19 cellular contexts compared by ENCODE assay signal in the genomic region with DNA sequence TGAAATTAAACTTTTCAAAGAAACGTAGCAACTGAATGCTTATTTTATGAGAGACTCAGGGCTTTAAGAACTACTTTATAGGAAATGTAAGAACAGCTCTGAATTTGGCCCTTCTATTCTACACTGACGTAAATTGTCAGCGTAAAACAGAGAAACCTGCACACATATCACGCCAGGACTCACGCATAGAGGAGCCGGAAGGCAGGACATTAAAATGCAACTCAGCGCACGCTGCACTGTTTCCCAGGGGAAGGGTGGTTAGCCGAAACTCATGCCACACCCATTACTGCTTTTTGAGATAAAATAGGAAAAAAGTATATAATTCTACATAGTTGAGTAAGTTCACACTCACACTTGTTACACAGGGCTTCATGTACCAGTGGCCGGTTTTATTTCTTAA. TPM values are rescaled to one million over a fixed set of nuclear protein-coding genes. Genes with fewer than 3 reads are reported as not detected.
DNase-seq lines count a peak whose midpoint lies in the region; ATAC-seq and TF ChIP-seq lines count a peak whose summit lies in the region.
"Had no signal": no experiment of that assay in that cellular context is flagged by ENCODE, and none has a peak within 500 bp of the region (broad histone marks: within the 10 kb centered on the region; RNA-seq: fewer than 3 reads in every experiment).

No MANE protein-coding gene starts in this region.

- H3K27ac Mint-ChIP-seq in chondrocyte (ENCODE audit: unreplicated experiment) = peak overlapping the region; percentile 54
- H3K27ac Mint-ChIP-seq in stimulated activated naive B cell treated with anti-CD40 and anti-IgM and Interleukin-4, amounts not matched to agents 10 μg/mL and 1 μg/mL and 100 μg/mL, for 72 hours = no peak overlapping the region
- H3K27ac Mint-ChIP-seq: activated naive CD8-positive, alpha-beta T cell treated with anti-CD3 and anti-CD28 coated beads, Interleukin-2, amount 10 ng/mL, durations not matched to agents 7 days and 5 days; stimulated activated naive CD8-positive, alpha-beta T cell treated with anti-CD3 and anti-CD28 coated beads, Interleukin-15, amount 100 ng/mL, for 72 hours; T-helper 17 cell had no signal

- H3K79me2 ChIP-seq in GM23248 (ENCODE audit: insufficient read depth) (peaks cover 100% of the 10 kb centered on the region), PC-3 (ENCODE audit: low read length) (no peaks in the 10 kb centered on the region)

- H4K20me1 ChIP-seq in GM23248 (ENCODE audit: insufficient read depth) = peaks cover 12% of the 10 kb centered on the region; the same call in 1 of the 2 replicates
- no peaks in the 10 kb centered on the region for H4K20me1 ChIP-seq in PC-3 (ENCODE audit: low read length)

- H3K4me3 ChIP-seq in GM23248 (peak overlapping the region; percentile 34), right atrium auricular region (no peak overlapping the region), PC-3 (ENCODE audit: low read length) (no peak overlapping the region)
- H3K4me3 ChIP-seq: HAP-1, lower lobe of right lung, spleen had no signal

- ATAC-seq in stimulated activated naive B cell treated with anti-CD40 and anti-IgM and Interleukin-4, amounts not matched to agents 10 μg/mL and 1 μg/mL and 100 μg/mL, for 72 hours (replicated peaks) = peak; percentile 68 to 73
- ATAC-seq in HG03097 (IDR thresholded peaks at IDR 0.05; ENCODE audit: low FRiP score, unreplicated experiment) (no peak), PC-3 (no peak)
- ATAC-seq: stimulated activated naive CD8-positive, alpha-beta T cell treated with anti-CD3 and anti-CD28 coated beads, Interleukin-15, amount 100 ng/mL, for 72 hours; T-helper 17 cell had no signal

- H3F3A ChIP-seq in GM23248 (ENCODE audit: insufficient read depth) = peaks cover 91% of the 10 kb centered on the region
- H3F3A ChIP-seq in PC-3 (ENCODE audit: low read length, unreplicated experiment) = no peaks in the 10 kb centered on the region

- H3K36me3 Mint-ChIP-seq in chondrocyte (ENCODE audit: low read depth) = peaks cover 43% of the 10 kb centered on the region
- peaks cover 20 to 34% of the 10 kb centered on the region in 2 donors for H3K36me3 Mint-ChIP-seq in stimulated activated naive B cell treated with anti-CD40 and anti-IgM and Interleukin-4, amounts not matched to agents 10 μg/mL and 1 μg/mL and 100 μg/mL, for 72 hours

- no peaks in the 10 kb centered on the region for H3K27me3 Mint-ChIP-seq in chondrocyte (ENCODE audit: low read depth)
- no peaks in the 10 kb centered on the region for H3K27me3 Mint-ChIP-seq in stimulated activated naive B cell treated with anti-CD40 and anti-IgM and Interleukin-4, amounts not matched to agents 10 μg/mL and 1 μg/mL and 100 μg/mL, for 72 hours
- H3K27me3 Mint-ChIP-seq: stimulated activated naive CD8-positive, alpha-beta T cell treated with anti-CD3 and anti-CD28 coated beads, Interleukin-15, amount 100 ng/mL, for 72 hours; T-helper 17 cell had no signal

- intact Hi-C loops in PC-3 (cut with micrococcal nuclease) = no loop called here

- H3K9me3 ChIP-seq in GM23248 (ENCODE audit: low read depth) (no peaks in the 10 kb centered on the region), right atrium auricular region (peaks cover 0 to 8% of the 10 kb centered on the region in 2 donors), PC-3 (ENCODE audit: low read length) (peaks cover 9% of the 10 kb centered on the region; the same call in 1 of the 2 replicates)

- TF ChIP-seq CTCF in chondrocyte (IDR thresholded peaks at IDR 0.05) = no peak
- TF ChIP-seq CTCF in right atrium auricular region (IDR thresholded peaks at IDR 0.05) = no peak
- TF ChIP-seq CTCF in PC-3 (conservative IDR thresholded peaks at IDR 0.05; ENCODE audit: low read depth, low read length) = no peak

- CTCF ChIA-PET in PC-3 (lab: Charles Lee) = no interaction called here

- no peak overlapping the region for H3K4me3 Mint-ChIP-seq in chondrocyte (ENCODE audit: unreplicated experiment)
- H3K4me3 Mint-ChIP-seq in stimulated activated naive B cell treated with anti-CD40 and anti-IgM and Interleukin-4, amounts not matched to agents 10 μg/mL and 1 μg/mL and 100 μg/mL, for 72 hours = peak overlapping the region in 1 of 2 donors; percentile 14
- H3K4me3 Mint-ChIP-seq: activated naive CD8-positive, alpha-beta T cell treated with anti-CD3 and anti-CD28 coated beads, Interleukin-2, amount 10 ng/mL, durations not matched to agents 7 days and 5 days; stimulated activated naive CD8-positive, alpha-beta T cell treated with anti-CD3 and anti-CD28 coated beads, Interleukin-15, amount 100 ng/mL, for 72 hours; T-helper 17 cell had no signal

- peak overlapping the region; percentile 98 for H3K27ac ChIP-seq in GM23248
- peak overlapping the region; percentile 80 to 82 for H3K27ac ChIP-seq in right atrium auricular region
- no peak overlapping the region for H3K27ac ChIP-seq in PC-3 (ENCODE audit: low read length)
- H3K27ac ChIP-seq: lower lobe of right lung had no signal

- in situ Hi-C loops in GM23248 (cut with MboI) = no loop called here

- H3K36me3 ChIP-seq in GM23248 (ENCODE audit: low read depth) = peaks cover 77% of the 10 kb centered on the region
- peaks cover 36% of the 10 kb centered on the region for H3K36me3 ChIP-seq in right atrium auricular region
- peaks cover 11% of the 10 kb centered on the region for H3K36me3 ChIP-seq in PC-3 (ENCODE audit: low read depth, low read length)

- H3K9me3 Mint-ChIP-seq in chondrocyte (ENCODE audit: low read depth) = peaks cover 3% of the 10 kb centered on the region
- no peaks in the 10 kb centered on the region for H3K9me3 Mint-ChIP-seq in stimulated activated naive B cell treated with anti-CD40 and anti-IgM and Interleukin-4, amounts not matched to agents 10 μg/mL and 1 μg/mL and 100 μg/mL, for 72 hours
- H3K9me3 Mint-ChIP-seq: stimulated activated naive CD8-positive, alpha-beta T cell treated with anti-CD3 and anti-CD28 coated beads, Interleukin-15, amount 100 ng/mL, for 72 hours had no signal

- H3K4me1 Mint-ChIP-seq in chondrocyte (ENCODE audit: low read depth) = peaks cover 70% of the 10 kb centered on the region
- peaks cover 30 to 50% of the 10 kb centered on the region in 2 donors for H3K4me1 Mint-ChIP-seq in stimulated activated naive B cell treated with anti-CD40 and anti-IgM and Interleukin-4, amounts not matched to agents 10 μg/mL and 1 μg/mL and 100 μg/mL, for 72 hours
- H3K4me1 Mint-ChIP-seq: activated naive CD8-positive, alpha-beta T cell treated with anti-CD3 and anti-CD28 coated beads, Interleukin-2, amount 10 ng/mL, durations not matched to agents 7 days and 5 days had no signal

- H3K9me2 ChIP-seq in GM23248 (ENCODE audit: insufficient read depth) (no peaks in the 10 kb centered on the region), PC-3 (replicated peaks; ENCODE audit: low read length) (no peaks in the 10 kb centered on the region)

- 12 to 13% methylated on average over 10 of the region's 10 CpGs for WGBS in GM23248 (ENCODE audit: low coverage in 1 of 2, low lambda C conversion rate in 2 of 2, missing lambda C conversion rate in 2 of 2), 2 experiments

- peak overlapping the region; percentile 51 for H3K4me2 ChIP-seq in GM23248 (ENCODE audit: unreplicated experiment)
- H3K4me2 ChIP-seq in PC-3 (ENCODE audit: low read length) = no peak overlapping the region

- H2AFZ ChIP-seq in GM23248 (no peak overlapping the region), PC-3 (ENCODE audit: low read length) (no peak overlapping the region)

- H3K4me1 ChIP-seq in GM23248 (ENCODE audit: insufficient read depth) (peaks cover 72% of the 10 kb centered on the region), right atrium auricular region (peaks cover 0 to 69% of the 10 kb centered on the region in 2 donors), PC-3 (ENCODE audit: insufficient read depth, low read length) (no peaks in the 10 kb centered on the region)
- H3K4me1 ChIP-seq: HAP-1 had no signal

- DNase-seq in GM23248 (peak; percentile 79), chondrocyte (ENCODE audit: low spot score) (no peak), right atrium auricular region (ENCODE audit: low spot score) (no peak), PC-3 (no peak), SK-N-DZ (ENCODE audit: low spot score) (no peak), NCI-H1694 treated with DMSO at 0.1 percent for 48 hours (lab: John Stamatoyannopoulos, UW) (no peak)
- no peak for DNase-seq in stimulated activated naive B cell treated with anti-CD40 and anti-IgM and Interleukin-4, amounts not matched to agents 10 μg/mL and 1 μg/mL and 100 μg/mL, for 72 hours
- DNase-seq: activated CD4-positive, alpha-beta T cell treated with anti-CD3 and anti-CD28 coated beads for 48 hours; activated naive CD8-positive, alpha-beta T cell treated with anti-CD3 and anti-CD28 coated beads, Interleukin-2, amount 10 ng/mL, durations not matched to agents 7 days and 5 days; activated T-cell treated with anti-CD3 and anti-CD28 coated beads, Interleukin-2, amount 50 U/mL, for 1 hour; Kasumi-1; lower lobe of right lung; NCI-H187; NCI-H526 treated with DMSO at 0.1 percent for 48 hours; stimulated activated naive CD8-positive, alpha-beta T cell treated with anti-CD3 and anti-CD28 coated beads, Interleukin-15, amount 100 ng/mL, for 72 hours; T-helper 17 cell had no signal

- peak overlapping the region; percentile 73 for H3K9ac ChIP-seq in GM23248
- no peak overlapping the region for H3K9ac ChIP-seq in PC-3 (ENCODE audit: low read length)

- POLR2A ChIA-PET in PC-3 (lab: Charles Lee; ENCODE audit: unreplicated experiment) = interaction anchor here (0.6 kb wide), 1 partner anchor 23 kb away, joined by 3 read pairs; no protein-coding TSS in a partner anchor

- no TSS peak for BruUV-seq in PC-3 (replicated peaks; lab: Mats Ljungman, UMichigan)

- H3K27me3 ChIP-seq in GM23248 (replicated peaks; ENCODE audit: insufficient read depth) = no peaks in the 10 kb centered on the region
- no peaks in the 10 kb centered on the region for H3K27me3 ChIP-seq in right atrium auricular region
- no peaks in the 10 kb centered on the region for H3K27me3 ChIP-seq in PC-3 (ENCODE audit: low read length)
- H3K27me3 ChIP-seq: spleen had no signal

RNA-seq across cellular contexts. Expression of gene TUBB6, which starts 7.4 kb away (rescaled TPM):
- total RNA-seq in GM23248 (2014; rRNA removed; shearing (Covaris generic)) = 608 and 817 TPM in 2 replicates
- polyA plus RNA-seq in GM23248 (2016; fragmentation: Nextera tagmentation; extraction: Ambion mirVana) = 456 and 464 TPM in 2 replicates
- total RNA-seq in chondrocyte (196 to 204 TPM (median 198 TPM) in 3 replicates), right atrium auricular region (100 to 1,000 TPM; 158 to 337 TPM), PC-3 (2014; rRNA removed) (191 and 232 TPM in 2 replicates)
- polyA plus RNA-seq in SK-N-DZ (2014; cell fraction: cytosol; rRNA removed) = 67.3 and 69.0 TPM in 2 replicates
- polyA plus RNA-seq in SK-N-DZ (2014; cell fraction: nucleus; rRNA removed) = 29.0 and 31.2 TPM in 2 replicates

Comparison
In these comparisons a context has a peak if more than half of its experiments do, and no peak if none do; other contexts are left out.
1. ATAC-seq: peak in stimulated activated naive B cell treated with anti-CD40 and anti-IgM and Interleukin-4, amounts not matched to agents 10 μg/mL and 1 μg/mL and 100 μg/mL, for 72 hours (2 of 2); none in HG03097 (single experiment) and PC-3 (single experiment).